Comparison of ENCODE assay signal across 1 cellular context in genomic region chr1:185297986-185298385, GRCh38.
TF ChIP-seq lines count a peak whose summit lies in the region.

No MANE protein-coding gene starts in this region.

TF ChIP-seq in HepG2, 621 proteins besides CTCF, POLR2A, EP300 and RAD21:
- TF ChIP-seq GTF2F1 (IDR thresholded peaks at IDR 0.05; ENCODE audit: low read length) (no peak), ZMYM4 (CRISPR knock-in tag; IDR thresholded peaks at IDR 0.05) (no peak), THYN1 (CRISPR knock-in tag; IDR thresholded peaks at IDR 0.05; ENCODE audit: borderline replicate concordance, low read depth) (no peak), TRIM24 (CRISPR knock-in tag; IDR thresholded peaks at IDR 0.05) (no peak)
